8 cellular contexts compared by ENCODE assay signal in genomic region chr10:48063925-48064625, GRCh38.
DNase-seq lines count a peak whose midpoint lies in the region; ATAC-seq, FAIRE-seq and TF ChIP-seq lines count a peak whose summit lies in the region.
"Not testable (repeated sequence)": the region's sequence is repeated elsewhere in the genome, so short reads cannot be mapped to it uniquely, and the experiment has no call there.

No MANE protein-coding gene starts in this region.

- not testable (repeated sequence) for H3K27ac Mint-ChIP-seq in T-helper 17 cell, naive B cell

- H3K9me3 ChIP-seq in A549; T-helper 17 cell (ENCODE audit: control insufficient read depth, low read length, poor library complexity, severe bottlenecking): not testable (repeated sequence)

- not testable (repeated sequence) for TF ChIP-seq RAD21 in A549 (conservative IDR thresholded peaks at IDR 0.05 in 1 of 2, IDR thresholded peaks at IDR 0.05 in 1 of 2)

- H3K36me3 Mint-ChIP-seq in T-helper 17 cell (ENCODE audit: low read depth); naive B cell: not testable (repeated sequence)

- not testable (repeated sequence) for H3K4me3 ChIP-seq in A549

- H3K4me1 Mint-ChIP-seq in T-helper 17 cell, naive B cell: not testable (repeated sequence)

- CTCF ChIA-PET in A549 (lab: Yijun Ruan, JAX), result not testable (repeated sequence)

- not testable (repeated sequence) for H3K9me3 Mint-ChIP-seq in naive B cell

- not testable (repeated sequence) for H3K27me3 Mint-ChIP-seq in T-helper 17 cell, naive B cell

- not testable (repeated sequence) for FAIRE-seq in A549 (lab: Jason Lieb, UNC)

- DNase-seq in A549 (ENCODE audit: low read depth in 1 of 2, low spot score in 1 of 2); T-helper 17 cell; naive B cell: not testable (repeated sequence)

- no CpG with 5 or more reads among the region's 10 CpGs for WGBS in A549 (ENCODE audit: missing lambda C conversion rate)

- H3K4me2 ChIP-seq in A549, result not testable (repeated sequence)

- TF ChIP-seq CTCF in A549 (IDR thresholded peaks at IDR 0.05), result not testable (repeated sequence)

- H3K4me1 ChIP-seq in A549, result not testable (repeated sequence)

- POLR2A ChIA-PET in A549 (lab: Yijun Ruan, JAX), result not testable (repeated sequence)

- TF ChIP-seq POLR2A in A549 (IDR thresholded peaks at IDR 0.05; ENCODE audit: low read length), result not testable (repeated sequence)

- H3K27ac ChIP-seq in A549, result not testable (repeated sequence)

- not testable (repeated sequence) for TF ChIP-seq EP300 in A549 (IDR thresholded peaks at IDR 0.05)

- ATAC-seq in A549, result peak; percentile 100
- peak; percentile 98 for ATAC-seq in GM18907 (IDR thresholded peaks at IDR 0.05; ENCODE audit: unreplicated experiment)
- peak; percentile 74 for ATAC-seq in GM21515 (IDR thresholded peaks at IDR 0.05; ENCODE audit: unreplicated experiment)
- peak; percentile 88 for ATAC-seq in HG02798 (IDR thresholded peaks at IDR 0.05; ENCODE audit: poor library complexity, unreplicated experiment)
- peak; percentile 69 for ATAC-seq in HG03196 (IDR thresholded peaks at IDR 0.05; ENCODE audit: unreplicated experiment)
- peak; percentile 89 for ATAC-seq in T-helper 17 cell
- ATAC-seq in esophagus mucosa, result peak; percentile 98
- ATAC-seq in naive B cell (ENCODE audit: low read depth in 2 of 2), result peak; percentile 60 to 64

- not testable (repeated sequence) for H3K4me3 Mint-ChIP-seq in T-helper 17 cell, naive B cell
